1 cellular context compared by ENCODE assay signal in genomic region chr14:100586153-100586519, GRCh38.
TF ChIP-seq lines count a peak whose summit lies in the region.

No MANE protein-coding gene starts in this region.

TF ChIP-seq in HEK293, 187 proteins besides CTCF, POLR2A, EP300 and RAD21 (continued from another document):
- TF ChIP-seq ZNF398 (tag by site-specific recombination; IDR thresholded peaks at IDR 0.05) (no peak), ZNF473 (tag by site-specific recombination; IDR thresholded peaks at IDR 0.05) (no peak), ZNF580 (tag by site-specific recombination; IDR thresholded peaks at IDR 0.05) (no peak), ZBTB49 (tag by site-specific recombination; IDR thresholded peaks at IDR 0.05; ENCODE audit: low read depth) (no peak), ZNF585B (tag by site-specific recombination; IDR thresholded peaks at IDR 0.05) (no peak), BCL11A (tag by site-specific recombination; IDR thresholded peaks at IDR 0.05; ENCODE audit: low read depth) (no peak), ZSCAN18 (tag by site-specific recombination; IDR thresholded peaks at IDR 0.05) (no peak), ZNF645 (tag by site-specific recombination; IDR thresholded peaks at IDR 0.05) (no peak), ZNF664 (tag by site-specific recombination; IDR thresholded peaks at IDR 0.05) (no peak), PATZ1 (tag by site-specific recombination; IDR thresholded peaks at IDR 0.05) (no peak), ZNF350 (tag by site-specific recombination; IDR thresholded peaks at IDR 0.05) (no peak)
